Comparison of ENCODE assay signal across 19 cellular contexts in the genomic region with DNA sequence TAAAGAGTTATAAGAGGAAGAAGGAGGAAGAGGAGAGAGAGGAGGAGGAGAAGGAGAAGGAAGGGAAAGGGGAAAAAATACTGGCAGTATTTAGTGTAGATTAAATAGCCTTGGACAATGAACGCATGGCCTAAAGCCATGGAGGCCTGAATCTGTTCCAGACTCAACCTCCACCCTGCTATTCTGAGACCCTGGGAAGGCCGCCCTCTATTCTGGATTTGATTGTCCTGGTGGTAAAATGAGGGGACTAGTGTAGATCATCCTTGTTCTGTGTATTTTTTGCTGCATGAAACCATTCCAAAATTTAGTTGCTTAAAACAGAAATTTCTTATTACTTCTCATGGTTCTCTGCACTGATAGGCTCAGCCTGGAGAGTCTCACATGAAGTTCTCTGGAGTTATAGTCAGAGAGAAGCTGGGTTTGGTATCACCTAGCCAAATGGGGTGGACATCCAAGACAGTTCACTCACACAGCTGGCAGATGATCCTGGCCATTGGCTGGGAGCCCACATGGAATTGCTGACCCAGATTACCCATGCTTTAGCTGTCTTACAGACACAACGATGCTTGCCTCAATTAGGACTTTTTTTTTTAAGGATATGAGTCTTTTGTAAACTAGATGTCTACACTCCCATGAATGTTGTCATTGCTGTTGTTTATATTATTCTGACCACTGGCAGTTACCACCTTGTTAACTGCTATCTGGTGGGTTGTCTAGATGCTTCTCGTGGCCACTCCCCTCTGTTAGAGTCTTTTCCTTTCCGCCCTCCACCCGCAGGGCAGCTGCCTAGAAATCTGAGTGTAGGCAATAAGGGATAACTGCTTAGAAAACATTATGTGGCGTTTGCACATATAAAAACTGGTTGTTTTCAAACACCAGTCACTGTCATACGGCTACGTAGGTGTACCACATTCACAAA.
DNase-seq lines count a peak whose midpoint lies in the region; ATAC-seq and TF ChIP-seq lines count a peak whose summit lies in the region.
"Had no signal": no experiment of that assay in that cellular context is flagged by ENCODE, and none has a peak within 500 bp of the region (broad histone marks: within the 10 kb centered on the region; RNA-seq: fewer than 3 reads in every experiment).

No MANE protein-coding gene starts in this region.

- peaks cover 9% of the 10 kb centered on the region for H3K4me1 Mint-ChIP-seq in endothelial cell (ENCODE audit: unreplicated experiment)
- H3K4me1 Mint-ChIP-seq in activated T-cell treated with anti-CD3 and anti-CD28 coated beads, Interleukin-2, amount 50 U/mL, for 72 hours (ENCODE audit: low read depth) = no peaks in the 10 kb centered on the region
- H3K4me1 Mint-ChIP-seq: activated CD4-positive, alpha-beta T cell treated with anti-CD3 and anti-CD28 coated beads, Interleukin-2, amount 10 ng/mL, durations not matched to agents 7 days and 5 days; activated naive CD4-positive, alpha-beta T cell treated with anti-CD3 and anti-CD28 coated beads, Interleukin-2, amount 50 U/mL, for 24 hours; stimulated activated effector memory CD8-positive, alpha-beta T cell treated with anti-CD3 and anti-CD28 coated beads, Interleukin-12 subunit alpha, Interleukin-12 subunit beta, amount 100 ng/mL, for 72 hours had no signal

- POLR2A ChIA-PET in PC-9 (lab: Charles Lee; ENCODE audit: unreplicated experiment) = no interaction called here

- H4K20me1 ChIP-seq in GM23248 (ENCODE audit: insufficient read depth) (no peaks in the 10 kb centered on the region), PC-9 (ENCODE audit: insufficient read depth) (no peaks in the 10 kb centered on the region)

- H2AFZ ChIP-seq in GM23248 (0 out of 2 replicates have a peak overlapping the region, but pooled peaks have one; percentile 19), PC-9 (no peak overlapping the region)

- H3K36me3 ChIP-seq in GM23248 (ENCODE audit: low read depth) (no peaks in the 10 kb centered on the region), adrenal gland (replicated peaks in 1 of 2) (no peaks in the 10 kb centered on the region), testis (ENCODE audit: low read depth, missing control alignments) (no peaks in the 10 kb centered on the region), PC-9 (ENCODE audit: low read depth) (no peaks in the 10 kb centered on the region)
- H3K36me3 ChIP-seq: cardiac muscle cell, transverse colon had no signal

- no peak for TF ChIP-seq POLR2A in adrenal gland (IDR thresholded peaks at IDR 0.05)
- no peak for TF ChIP-seq POLR2A in testis (IDR thresholded peaks at IDR 0.05)

- H3K4me2 ChIP-seq in GM23248 (ENCODE audit: unreplicated experiment) (peak overlapping the region; percentile 31), PC-9 (no peak overlapping the region)

- DNase-seq in GM23248 (peak; percentile 41), adrenal gland (peak in 5 of 7 donors; percentile 15 to 63 (median 23)), right cardiac atrium (peak; percentile 29 to 82 (median 79)), testis (peak; percentile 77), endothelial cell (ENCODE audit: low spot score) (no peak), DMS53 treated with DMSO at 0.1 percent for 48 hours (lab: John Stamatoyannopoulos, UW; ENCODE audit: unreplicated experiment) (no peak), PC-9 (no peak)
- DNase-seq in activated T-cell treated with anti-CD3 and anti-CD28 coated beads, Interleukin-2, amount 50 U/mL, for 72 hours = no peak
- DNase-seq: activated CD4-positive, alpha-beta T cell treated with anti-CD3 and anti-CD28 coated beads, Interleukin-2, amount 10 ng/mL, durations not matched to agents 7 days and 5 days; activated T-cell treated with anti-CD3 and anti-CD28 coated beads for 4 hours; kidney glomerular epithelial cell; NCI-H1694 treated with DMSO at 0.1 percent for 48 hours; NCI-H510A treated with DMSO at 0.1 percent for 48 hours; PC-3; transverse colon had no signal

- H3K36me3 Mint-ChIP-seq in endothelial cell (ENCODE audit: low read depth, unreplicated experiment) = no peaks in the 10 kb centered on the region
- no peaks in the 10 kb centered on the region for H3K36me3 Mint-ChIP-seq in activated T-cell treated with anti-CD3 and anti-CD28 coated beads, Interleukin-2, amount 50 U/mL, for 72 hours (ENCODE audit: insufficient read depth in 2 of 2)
- H3K36me3 Mint-ChIP-seq: activated naive CD4-positive, alpha-beta T cell treated with anti-CD3 and anti-CD28 coated beads, Interleukin-2, amount 50 U/mL, for 24 hours; stimulated activated effector memory CD8-positive, alpha-beta T cell treated with anti-CD3 and anti-CD28 coated beads, Interleukin-12 subunit alpha, Interleukin-12 subunit beta, amount 100 ng/mL, for 72 hours had no signal

- no peak overlapping the region for H3K27ac ChIP-seq in GM23248
- H3K27ac ChIP-seq in adrenal gland = no peak overlapping the region
- H3K27ac ChIP-seq in right cardiac atrium (ENCODE audit: low read length) = no peak overlapping the region
- H3K27ac ChIP-seq in testis = no peak overlapping the region
- no peak overlapping the region for H3K27ac ChIP-seq in PC-9
- H3K27ac ChIP-seq: C4-2B, cardiac muscle cell, transverse colon had no signal

- H3K9me2 ChIP-seq in GM23248 (ENCODE audit: insufficient read depth) (no peaks in the 10 kb centered on the region), PC-9 (ENCODE audit: insufficient read depth) (no peaks in the 10 kb centered on the region)

- H3F3A ChIP-seq in GM23248 (ENCODE audit: insufficient read depth) (peaks cover 17% of the 10 kb centered on the region; the same call in 1 of the 2 replicates), PC-9 (ENCODE audit: insufficient read depth, low read depth) (no peaks in the 10 kb centered on the region)

- no peak overlapping the region for H3K9ac ChIP-seq in GM23248

- H3K9me3 ChIP-seq in GM23248 (ENCODE audit: low read depth) (no peaks in the 10 kb centered on the region), adrenal gland (replicated peaks in 1 of 3) (no peaks in the 10 kb centered on the region), right cardiac atrium (ENCODE audit: control insufficient read depth, low read length) (no peaks in the 10 kb centered on the region), testis (no peaks in the 10 kb centered on the region), PC-9 (ENCODE audit: insufficient read depth, low read depth) (no peaks in the 10 kb centered on the region)
- H3K9me3 ChIP-seq: transverse colon had no signal

- BruUV-seq in PC-9 (replicated peaks; lab: Mats Ljungman, UMichigan) = no TSS peak

- H3K27ac Mint-ChIP-seq in endothelial cell (ENCODE audit: unreplicated experiment) = no peak overlapping the region
- no peak overlapping the region for H3K27ac Mint-ChIP-seq in activated T-cell treated with anti-CD3 and anti-CD28 coated beads, Interleukin-2, amount 50 U/mL, for 72 hours
- H3K27ac Mint-ChIP-seq: activated CD4-positive, alpha-beta T cell treated with anti-CD3 and anti-CD28 coated beads, Interleukin-2, amount 10 ng/mL, durations not matched to agents 7 days and 5 days; activated naive CD4-positive, alpha-beta T cell treated with anti-CD3 and anti-CD28 coated beads, Interleukin-2, amount 50 U/mL, for 24 hours; stimulated activated effector memory CD8-positive, alpha-beta T cell treated with anti-CD3 and anti-CD28 coated beads, Interleukin-12 subunit alpha, Interleukin-12 subunit beta, amount 100 ng/mL, for 72 hours had no signal

- H3K79me2 ChIP-seq in GM23248 (ENCODE audit: insufficient read depth) = no peaks in the 10 kb centered on the region
- H3K79me2 ChIP-seq in PC-9 (ENCODE audit: low read depth) = no peaks in the 10 kb centered on the region

- CTCF ChIA-PET in PC-9 (lab: Charles Lee) = no interaction called here

- no peak overlapping the region for H3K4me3 Mint-ChIP-seq in endothelial cell (ENCODE audit: unreplicated experiment)
- H3K4me3 Mint-ChIP-seq in activated T-cell treated with anti-CD3 and anti-CD28 coated beads, Interleukin-2, amount 50 U/mL, for 72 hours = no peak overlapping the region
- H3K4me3 Mint-ChIP-seq: activated CD4-positive, alpha-beta T cell treated with anti-CD3 and anti-CD28 coated beads, Interleukin-2, amount 10 ng/mL, durations not matched to agents 7 days and 5 days; activated naive CD4-positive, alpha-beta T cell treated with anti-CD3 and anti-CD28 coated beads, Interleukin-2, amount 50 U/mL, for 24 hours; stimulated activated effector memory CD8-positive, alpha-beta T cell treated with anti-CD3 and anti-CD28 coated beads, Interleukin-12 subunit alpha, Interleukin-12 subunit beta, amount 100 ng/mL, for 72 hours had no signal

- WGBS in GM23248 (ENCODE audit: low coverage in 1 of 2, low lambda C conversion rate in 2 of 2, missing lambda C conversion rate in 2 of 2), 2 experiments = 60 to 65% methylated on average over 9 of the region's 9 CpGs
- WGBS in adrenal gland, 4 donors = 77 to 83% (median 80%) methylated on average over 9 of the region's 9 CpGs
- WGBS in right cardiac atrium = 65% methylated on average over 9 of the region's 9 CpGs
- WGBS in testis, 2 donors = 52 to 62% methylated on average over 9 of the region's 9 CpGs

- ATAC-seq in right cardiac atrium = peak; percentile 28 to 69
- no peak for ATAC-seq in activated T-cell treated with anti-CD3 and anti-CD28 coated beads, Interleukin-2, amount 50 U/mL, for 72 hours (replicated peaks in 1 of 2)
- ATAC-seq: PC-3; stimulated activated effector memory CD8-positive, alpha-beta T cell treated with anti-CD3 and anti-CD28 coated beads, Interleukin-12 subunit alpha, Interleukin-12 subunit beta, amount 100 ng/mL, for 72 hours had no signal

- TF ChIP-seq CTCF in adrenal gland (IDR thresholded peaks at IDR 0.05) = no peak
- no peak for TF ChIP-seq CTCF in testis (IDR thresholded peaks at IDR 0.05)
- TF ChIP-seq CTCF in endothelial cell (IDR thresholded peaks at IDR 0.05; ENCODE audit: unreplicated experiment) = no peak
- TF ChIP-seq CTCF in PC-9 (conservative IDR thresholded peaks at IDR 0.05) = no peak

- H3K4me3 ChIP-seq in GM23248 (no peak overlapping the region), adrenal gland (no peak overlapping the region), right cardiac atrium (ENCODE audit: low read length) (no peak overlapping the region), testis (no peak overlapping the region), PC-9 (no peak overlapping the region)
- H3K4me3 ChIP-seq: cardiac muscle cell, transverse colon had no signal

- H3K27me3 ChIP-seq in GM23248 (replicated peaks; ENCODE audit: insufficient read depth) = no peaks in the 10 kb centered on the region
- no peaks in the 10 kb centered on the region for H3K27me3 ChIP-seq in adrenal gland
- H3K27me3 ChIP-seq in right cardiac atrium (ENCODE audit: control insufficient read depth, insufficient read depth) = no peaks in the 10 kb centered on the region
- no peaks in the 10 kb centered on the region for H3K27me3 ChIP-seq in testis
- peaks cover 62% of the 10 kb centered on the region for H3K27me3 ChIP-seq in PC-9 (ENCODE audit: insufficient read depth, low read depth)
- H3K27me3 ChIP-seq: cardiac muscle cell had no signal

- H3K27me3 Mint-ChIP-seq in endothelial cell (ENCODE audit: unreplicated experiment) = no peaks in the 10 kb centered on the region
- peaks cover 7% of the 10 kb centered on the region for H3K27me3 Mint-ChIP-seq in activated T-cell treated with anti-CD3 and anti-CD28 coated beads, Interleukin-2, amount 50 U/mL, for 72 hours (ENCODE audit: low read depth)

- in situ Hi-C loops in GM23248 (cut with MboI) = no loop called here

- intact Hi-C loops in adrenal gland (cut with DNase I) (no loop called here), right cardiac atrium (cut with DNase I) (no loop called here), testis (cut with DNase I; ENCODE audit: low total_unique reads) (no loop called here), PC-9 (cut with micrococcal nuclease; ENCODE audit: unreplicated experiment) (no loop called here)

- H3K9me3 Mint-ChIP-seq in endothelial cell (ENCODE audit: unreplicated experiment) = no peaks in the 10 kb centered on the region
- H3K9me3 Mint-ChIP-seq in activated T-cell treated with anti-CD3 and anti-CD28 coated beads, Interleukin-2, amount 50 U/mL, for 72 hours = no peaks in the 10 kb centered on the region
- H3K9me3 Mint-ChIP-seq: activated CD4-positive, alpha-beta T cell treated with anti-CD3 and anti-CD28 coated beads, Interleukin-2, amount 10 ng/mL, durations not matched to agents 7 days and 5 days; activated naive CD4-positive, alpha-beta T cell treated with anti-CD3 and anti-CD28 coated beads, Interleukin-2, amount 50 U/mL, for 24 hours; stimulated activated effector memory CD8-positive, alpha-beta T cell treated with anti-CD3 and anti-CD28 coated beads, Interleukin-12 subunit alpha, Interleukin-12 subunit beta, amount 100 ng/mL, for 72 hours had no signal

- H3K4me1 ChIP-seq in GM23248 (ENCODE audit: insufficient read depth) (peaks cover 29% of the 10 kb centered on the region), adrenal gland (replicated peaks in 1 of 2) (no peaks in the 10 kb centered on the region), right cardiac atrium (ENCODE audit: control insufficient read depth, insufficient read depth, low read length) (no peaks in the 10 kb centered on the region), testis (peaks cover 16% of the 10 kb centered on the region), PC-9 (replicated peaks; ENCODE audit: insufficient read depth) (no peaks in the 10 kb centered on the region)
- H3K4me1 ChIP-seq: transverse colon had no signal

Comparison
In these comparisons a context has a peak if more than half of its experiments do, and no peak if none do; other contexts are left out.
1. DNase-seq: peak in GM23248 (single experiment), adrenal gland (5 of 7), right cardiac atrium (3 of 3) and testis (single experiment); none in endothelial cell (single experiment), DMS53 treated with DMSO at 0.1 percent for 48 hours (single experiment), PC-9 (0 of 2) and activated T-cell treated with anti-CD3 and anti-CD28 coated beads, Interleukin-2, amount 50 U/mL, for 72 hours (0 of 2).
2. ATAC-seq: peak in right cardiac atrium (2 of 2); none in activated T-cell treated with anti-CD3 and anti-CD28 coated beads, Interleukin-2, amount 50 U/mL, for 72 hours (0 of 2).